1 cellular context compared by ENCODE assay signal in genomic region chr1:9909222-9910046, GRCh38.
A peak's percentile ranks its signal among the peaks of the same experiment; 100 is the strongest.
TF ChIP-seq lines count a peak whose summit lies in the region.

No MANE protein-coding gene starts in this region.

TF ChIP-seq in K562, 482 proteins besides CTCF, POLR2A, EP300 and RAD21 (continued from another document and continues in another):
- peak in 1 of 2 experiments; percentile 18; a peak in 1 of 4 replicates for TF ChIP-seq MNT (conservative IDR thresholded peaks at IDR 0.05)
- 0 out of 2 replicates have a peak, but pooled peaks have one; percentile 52 for TF ChIP-seq OTX1 (CRISPR knock-in tag; IDR thresholded peaks at IDR 0.05)
- TF ChIP-seq NFIC (IDR thresholded peaks at IDR 0.05) = peak; percentile 36
- TF ChIP-seq ZNF280B (CRISPR knock-in tag; IDR thresholded peaks at IDR 0.05) = no peak
- TF ChIP-seq NKRF (IDR thresholded peaks at IDR 0.05; ENCODE audit: borderline replicate concordance) = 0 out of 2 replicates have a peak, but pooled peaks have one; percentile 41
- TF ChIP-seq PKNOX1 (IDR thresholded peaks at IDR 0.05) = peak; percentile 92
- no peak for TF ChIP-seq PML (IDR thresholded peaks at IDR 0.05; ENCODE audit: low read length)
- no peak for TF ChIP-seq SMARCA5 (IDR thresholded peaks at IDR 0.05)
- TF ChIP-seq ZEB2 (IDR thresholded peaks at IDR 0.05) = peak; percentile 84
- TF ChIP-seq ARID4B (CRISPR knock-in tag; IDR thresholded peaks at IDR 0.05) = peak; percentile 34
- TF ChIP-seq TOE1 (IDR thresholded peaks at IDR 0.05; ENCODE audit: borderline replicate concordance) = peak; percentile 33; the same call in 1 of the 2 replicates
- TF ChIP-seq TOE1 (CRISPR knock-in tag; IDR thresholded peaks at IDR 0.05; ENCODE audit: borderline replicate concordance, low read depth) = no peak
- peak; percentile 64 for TF ChIP-seq RBBP5 (IDR thresholded peaks at IDR 0.05; ENCODE audit: borderline replicate concordance, insufficient read depth, low read length, poor library complexity, severe bottlenecking)
- TF ChIP-seq ZNF354B (CRISPR knock-in tag; IDR thresholded peaks at IDR 0.05) = no peak
- 0 out of 2 replicates have a peak, but pooled peaks have one; percentile 40 for TF ChIP-seq RREB1 (CRISPR knock-in tag; IDR thresholded peaks at IDR 0.05)
- TF ChIP-seq HBP1 (CRISPR knock-in tag; IDR thresholded peaks at IDR 0.05) = no peak
- TF ChIP-seq E2F8 (IDR thresholded peaks at IDR 0.05; ENCODE audit: low read depth, partially characterized antibody) = no peak
- 0 out of 2 replicates have a peak, but pooled peaks have one; percentile 43 for TF ChIP-seq ZNF263 (CRISPR knock-in tag; IDR thresholded peaks at IDR 0.05; ENCODE audit: borderline replicate concordance)
- 0 out of 2 replicates have a peak, but pooled peaks have one; percentile 12 for TF ChIP-seq ZNF143 (CRISPR knock-in tag; IDR thresholded peaks at IDR 0.05)
- no peak for TF ChIP-seq ETS2 (tag; IDR thresholded peaks at IDR 0.05; ENCODE audit: borderline replicate concordance, poor library complexity, severe bottlenecking)
- no peak for TF ChIP-seq CREM (IDR thresholded peaks at IDR 0.05; ENCODE audit: low read depth)
- TF ChIP-seq DPF2 (IDR thresholded peaks at IDR 0.05) = peak; percentile 18; the same call in 1 of the 2 replicates
- peak; percentile 45; the same call in 1 of the 2 replicates for TF ChIP-seq PHF8 (IDR thresholded peaks at IDR 0.05; ENCODE audit: borderline replicate concordance, low read length)
- peak; percentile 51; the same call in 1 of the 2 replicates for TF ChIP-seq ZBTB7A (IDR thresholded peaks at IDR 0.05; ENCODE audit: borderline replicate concordance, control insufficient read depth, low read depth, low read length)
- no peak for TF ChIP-seq RUNX1 (IDR thresholded peaks at IDR 0.05; ENCODE audit: low read depth)
- TF ChIP-seq REST (CRISPR knock-in tag; IDR thresholded peaks at IDR 0.05; ENCODE audit: low read depth) = 0 out of 2 replicates have a peak, but pooled peaks have one; percentile 65
